22 cellular contexts compared by ENCODE assay signal in the genomic region with DNA sequence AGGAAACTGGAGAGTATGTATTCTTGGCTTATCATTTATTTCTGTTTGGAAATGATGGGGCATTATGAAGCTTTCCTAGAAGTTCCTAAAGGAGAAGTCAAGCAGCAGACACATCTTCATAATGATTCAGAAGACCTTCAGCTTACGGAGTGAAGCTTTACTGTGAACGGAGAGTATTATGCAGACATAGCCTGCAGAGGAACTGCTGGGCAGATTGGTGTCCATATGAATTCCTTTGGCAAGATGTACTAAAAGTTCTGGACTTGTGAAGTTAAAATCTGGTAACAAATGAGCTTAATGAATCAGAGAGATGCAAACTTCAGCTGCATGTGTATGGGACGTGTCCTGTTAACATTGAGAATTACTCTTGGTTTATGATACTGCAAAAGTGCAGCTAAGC.
DNase-seq lines count a peak whose midpoint lies in the region; TF ChIP-seq lines count a peak whose summit lies in the region.
"Had no signal": no experiment of that assay in that cellular context is flagged by ENCODE, and none has a peak within 500 bp of the region (broad histone marks: within the 10 kb centered on the region; RNA-seq: fewer than 3 reads in every experiment).

No MANE protein-coding gene starts in this region.

- H3K4me3 ChIP-seq in parathyroid adenoma (ENCODE audit: low read depth, low read length) = no peak overlapping the region
- no peak overlapping the region for H3K4me3 ChIP-seq in MG63
- H3K4me3 ChIP-seq: BLaER1, GM12878 had no signal

- no peaks in the 10 kb centered on the region for H3K79me2 ChIP-seq in parathyroid adenoma

- H2AFZ ChIP-seq in parathyroid adenoma = peak overlapping the region; percentile 17

- H3K4me1 ChIP-seq in parathyroid adenoma = peaks cover 13% of the 10 kb centered on the region
- H3K4me1 ChIP-seq: BE2C, BLaER1 had no signal

- no peak overlapping the region for H3K9ac ChIP-seq in parathyroid adenoma
- H3K9ac ChIP-seq: BLaER1 had no signal

- no peaks in the 10 kb centered on the region for H3K36me3 ChIP-seq in parathyroid adenoma (ENCODE audit: control insufficient read depth, insufficient read depth, low read length)
- H3K36me3 ChIP-seq in MG63 = no peaks in the 10 kb centered on the region
- H3K36me3 ChIP-seq: BE2C, BLaER1 had no signal

- intact Hi-C loops in posterior vena cava (cut with DNase I) = no loop called here

- no peaks in the 10 kb centered on the region for H3K27me3 ChIP-seq in parathyroid adenoma (ENCODE audit: control insufficient read depth, insufficient read depth, low read length)
- H3K27me3 ChIP-seq in MG63 = peaks cover 3% of the 10 kb centered on the region; the same call in 1 of the 2 replicates
- H3K27me3 ChIP-seq: BE2C, BLaER1 had no signal

- H3K9me3 ChIP-seq in parathyroid adenoma (ENCODE audit: control insufficient read depth, low read length) = no peaks in the 10 kb centered on the region
- H3K9me3 ChIP-seq in MG63 = no peaks in the 10 kb centered on the region
- H3K9me3 ChIP-seq: BE2C, BLaER1 had no signal

- DNase-seq in inferior parietal cortex (ENCODE audit: extremely low spot score) (peak; percentile 56), superior temporal gyrus (ENCODE audit: extremely low spot score) (peak; percentile 53), posterior vena cava (ENCODE audit: low spot score) (no peak), MG63 (no peak), OCI-M1 (lab: John Stamatoyannopoulos, UW) (no peak)
- DNase-seq: 8988T; ACHN; BE2C; C1 segment of cervical spinal cord; CD4-positive, alpha-beta memory T cell; CD4-positive, CD25-positive, alpha-beta regulatory T cell; CD8-positive, alpha-beta memory T cell; COR-L47; DMS 273 treated with DMSO at 0.1 percent for 48 hours; DMS153; DND-41; EL; GDM1 had no signal

- peak overlapping the region; percentile 31 for H3K27ac ChIP-seq in VCaP
- no peak overlapping the region for H3K27ac ChIP-seq in parathyroid adenoma
- H3K27ac ChIP-seq: BLaER1 had no signal

- TF ChIP-seq CTCF in VCaP (conservative IDR thresholded peaks at IDR 0.05) = no peak
- TF ChIP-seq CTCF in parathyroid adenoma (IDR thresholded peaks at IDR 0.05) = no peak

- no peak overlapping the region for H3K4me2 ChIP-seq in parathyroid adenoma (ENCODE audit: low read length)
- H3K4me2 ChIP-seq: BLaER1 had no signal

Comparison
In these comparisons a context has a peak if more than half of its experiments do, and no peak if none do; other contexts are left out.
1. DNase-seq: peak in inferior parietal cortex (single experiment) and superior temporal gyrus (single experiment); none in posterior vena cava (single experiment), MG63 (single experiment) and OCI-M1 (single experiment).